Comparison of ENCODE assay signal across 18 cellular contexts in genomic region chr16:54526916-54527315, GRCh38.
A peak's percentile ranks its signal among the peaks of the same experiment; 100 is the strongest.
DNase-seq lines count a peak whose midpoint lies in the region; ATAC-seq and TF ChIP-seq lines count a peak whose summit lies in the region.
"Had no signal": no experiment of that assay in that cellular context is flagged by ENCODE, and none has a peak within 500 bp of the region (broad histone marks: within the 10 kb centered on the region; RNA-seq: fewer than 3 reads in every experiment).

No MANE protein-coding gene starts in this region.

- no peak for ATAC-seq in GM18868 (IDR thresholded peaks at IDR 0.05; ENCODE audit: unreplicated experiment)
- ATAC-seq in GM21786 (IDR thresholded peaks at IDR 0.05; ENCODE audit: unreplicated experiment), result no peak
- ATAC-seq: GM23338 had no signal

- DNase-seq in AG08395 (ENCODE audit: low spot score), result peak; percentile 35
- peak; percentile 24 for DNase-seq in GM04503 (ENCODE audit: low read depth)
- DNase-seq in amniotic stem cell (lab: John Stamatoyannopoulos, UW), result peak; percentile 6
- DNase-seq in foreskin fibroblast, result peak; percentile 14
- DNase-seq in SW480 (ENCODE audit: low spot score), result no peak
- no peak for DNase-seq in HCEC 1CT
- DNase-seq: AML-193, DMS79 treated with DMSO at 0.1 percent for 48 hours, KBM-7, NCI-H1930, NCI-H2171, NCI-H446 treated with DMSO at 0.1 percent for 48 hours, NCI-H774, Peyer's patch, SIG-M5 had no signal

- TF ChIP-seq CTCF in foreskin fibroblast (IDR thresholded peaks at IDR 0.05; ENCODE audit: low read depth, low read length), result no peak

- no peak overlapping the region for H3K4me3 ChIP-seq in foreskin fibroblast (ENCODE audit: low read depth in 1 of 2, low read length in 2 of 2)
- H3K4me3 ChIP-seq: GM23338, Peyer's patch had no signal

Comparison
In these comparisons a context has a peak if more than half of its experiments do, and no peak if none do; other contexts are left out.
1. DNase-seq: peak in AG08395 (single experiment), GM04503 (single experiment), amniotic stem cell (single experiment) and foreskin fibroblast (2 of 2); none in SW480 (single experiment) and HCEC 1CT (single experiment).